ENCODE assay signal across 15 cellular contexts in genomic region chr4:161186750-161187149, GRCh38.
DNase-seq lines count a peak whose midpoint lies in the region; ATAC-seq and TF ChIP-seq lines count a peak whose summit lies in the region.
"Had no signal": no experiment of that assay in that cellular context is flagged by ENCODE, and none has a peak within 500 bp of the region (broad histone marks: within the 10 kb centered on the region; RNA-seq: fewer than 3 reads in every experiment).

No MANE protein-coding gene starts in this region.

- H3K27me3 Mint-ChIP-seq in glutamatergic neuron (ENCODE audit: unreplicated experiment) = no peaks in the 10 kb centered on the region
- H3K27me3 Mint-ChIP-seq: CD4-positive, CD25-positive, alpha-beta regulatory T cell had no signal

- no peaks in the 10 kb centered on the region for H3K9me3 Mint-ChIP-seq in glutamatergic neuron (ENCODE audit: unreplicated experiment)

- DNase-seq in NCI-H1694 treated with DMSO at 0.1 percent for 48 hours (lab: John Stamatoyannopoulos, UW) (peak; percentile 11), NCI-H1694 (lab: John Stamatoyannopoulos, UW) (no peak), NCI-H748 treated with DMSO at 0.1 percent for 48 hours (lab: John Stamatoyannopoulos, UW) (peak; percentile 33), AG08396 (ENCODE audit: low spot score) (no peak), glutamatergic neuron (no peak)
- DNase-seq: 8988T; Calu3; CD4-positive, CD25-positive, alpha-beta regulatory T cell; DMS153; DMS79 treated with DMSO at 0.1 percent for 48 hours; EL; GOT3; H9 had no signal

- no peak for ATAC-seq in SK-N-SH treated with all-trans-retinoic acid at 6 μM for 48 hours
- no peak for ATAC-seq in GM18909 (IDR thresholded peaks at IDR 0.05; ENCODE audit: poor library complexity, unreplicated experiment)

- no peaks in the 10 kb centered on the region for H3K36me3 Mint-ChIP-seq in glutamatergic neuron (ENCODE audit: unreplicated experiment)
- H3K36me3 Mint-ChIP-seq: CD4-positive, CD25-positive, alpha-beta regulatory T cell had no signal

- no peak for TF ChIP-seq CTCF in glutamatergic neuron (IDR thresholded peaks at IDR 0.05; ENCODE audit: partially characterized antibody, unreplicated experiment)

- peaks cover 6% of the 10 kb centered on the region for H3K4me1 Mint-ChIP-seq in glutamatergic neuron (ENCODE audit: low read depth, unreplicated experiment)
- H3K4me1 Mint-ChIP-seq: CD4-positive, CD25-positive, alpha-beta regulatory T cell had no signal

- H3K4me3 Mint-ChIP-seq in glutamatergic neuron (ENCODE audit: unreplicated experiment) = no peak overlapping the region
- H3K4me3 Mint-ChIP-seq: CD4-positive, CD25-positive, alpha-beta regulatory T cell; H9 had no signal

- H3K27ac Mint-ChIP-seq in glutamatergic neuron (ENCODE audit: unreplicated experiment) = no peak overlapping the region
- H3K27ac Mint-ChIP-seq: CD4-positive, CD25-positive, alpha-beta regulatory T cell; H9 had no signal

TF ChIP-seq in SK-N-SH treated with all-trans-retinoic acid at 6 μM for 48 hours, 23 proteins besides CTCF, POLR2A, EP300 and RAD21:
- TF ChIP-seq RARB (CRISPR knock-in tag; IDR thresholded peaks at IDR 0.05) = no peak
- peak; percentile 60; the same call in 1 of the 2 replicates for TF ChIP-seq TCF4 (CRISPR knock-in tag; IDR thresholded peaks at IDR 0.05; ENCODE audit: borderline replicate concordance)
TF ChIP-seq in SK-N-SH treated with all-trans-retinoic acid at 6 μM for 48 hours: peak in this region for 1.

Comparison
In these comparisons a context has a peak if more than half of its experiments do, and no peak if none do; other contexts are left out.
1. DNase-seq: peak in NCI-H1694 treated with DMSO at 0.1 percent for 48 hours (single experiment) and NCI-H748 treated with DMSO at 0.1 percent for 48 hours (single experiment); none in NCI-H1694 (single experiment), AG08396 (single experiment) and glutamatergic neuron (single experiment).